ENCODE assay signal across 21 cellular contexts in genomic region chr12:39297946-39298345, GRCh38.
DNase-seq lines count a peak whose midpoint lies in the region; ATAC-seq and TF ChIP-seq lines count a peak whose summit lies in the region.
"Had no signal": no experiment of that assay in that cellular context is flagged by ENCODE, and none has a peak within 500 bp of the region (broad histone marks: within the 10 kb centered on the region; RNA-seq: fewer than 3 reads in every experiment).

No MANE protein-coding gene starts in this region.

- H3K36me3 Mint-ChIP-seq in nephron progenitor cell (ENCODE audit: low read depth), result peaks cover 21% of the 10 kb centered on the region

- H3K36me3 ChIP-seq in SK-N-SH (replicated peaks in 1 of 2; ENCODE audit: control insufficient read depth in 1 of 2, insufficient read depth in 2 of 2, low read length in 1 of 2), result peaks cover 4 to 18% of the 10 kb centered on the region in 2 experiments
- no peaks in the 10 kb centered on the region for H3K36me3 ChIP-seq in mesenchymal stem cell (ENCODE audit: control insufficient read depth in 1 of 2, insufficient read depth in 2 of 2, low read depth in 1 of 2, low read length in 2 of 2)
- H3K36me3 ChIP-seq: BLaER1 had no signal

- H3K27ac Mint-ChIP-seq in nephron progenitor cell, result peak overlapping the region; percentile 99
- H3K27ac Mint-ChIP-seq: B cell; CD4-positive, CD25-positive, alpha-beta regulatory T cell; CD8-positive, alpha-beta T cell had no signal

- no peak overlapping the region for H3K4me3 ChIP-seq in SK-N-SH (ENCODE audit: low read depth in 2 of 2, low read length in 1 of 2)
- no peak overlapping the region for H3K4me3 ChIP-seq in mesenchymal stem cell (ENCODE audit: insufficient read depth in 1 of 2, low read depth in 1 of 2, low read length in 2 of 2)
- H3K4me3 ChIP-seq: BLaER1, GM12878, GM23248 had no signal

- no peak overlapping the region for H3K9ac ChIP-seq in SK-N-SH
- H3K9ac ChIP-seq in mesenchymal stem cell (ENCODE audit: low read length), result no peak overlapping the region
- H3K9ac ChIP-seq: BLaER1, GM23248 had no signal

- H3K4me1 ChIP-seq in SK-N-SH (ENCODE audit: control insufficient read depth in 1 of 2, insufficient read depth in 2 of 2, low read depth in 1 of 2, low read length in 1 of 2) (peaks cover 0 to 26% of the 10 kb centered on the region in 2 experiments; a peak in 2 of 4 replicates), mesenchymal stem cell (ENCODE audit: control insufficient read depth, insufficient read depth, low read depth, low read length) (no peaks in the 10 kb centered on the region)
- H3K4me1 ChIP-seq: BLaER1 had no signal

- H3K27ac ChIP-seq in SK-N-SH (ENCODE audit: low read depth in 2 of 2, low read length in 1 of 2) (peak overlapping the region in 1 of 2 experiments; percentile 47; a peak in 1 of 4 replicates), mesenchymal stem cell (ENCODE audit: low read length, poor library complexity, severe bottlenecking) (no peak overlapping the region)
- H3K27ac ChIP-seq: 22Rv1, BLaER1, C4-2B, GM23248 had no signal

- H4K20me1 ChIP-seq in SK-N-SH (ENCODE audit: insufficient read depth), result no peaks in the 10 kb centered on the region
- H4K20me1 ChIP-seq: BLaER1 had no signal

- ATAC-seq in SK-N-SH treated with all-trans-retinoic acid at 6 μM for 48 hours, result no peak
- ATAC-seq: CD8-positive, alpha-beta T cell; GM12878 had no signal

- H3K4me2 ChIP-seq in SK-N-SH (no peak overlapping the region), mesenchymal stem cell (ENCODE audit: low read length, poor library complexity, severe bottlenecking) (no peak overlapping the region)
- H3K4me2 ChIP-seq: BLaER1 had no signal

- H2AFZ ChIP-seq in SK-N-SH (ENCODE audit: low read depth) (no peak overlapping the region), mesenchymal stem cell (ENCODE audit: low read depth, low read length) (no peak overlapping the region)
- H2AFZ ChIP-seq: GM23248 had no signal

- WGBS in SK-N-SH (ENCODE audit: low lambda C conversion rate), result 90% methylated on average over 1 of the region's 1 CpG
- 0% methylated on average over 1 of the region's 1 CpG for WGBS in mesenchymal stem cell

- H3K9me2 ChIP-seq in SK-N-SH, result no peaks in the 10 kb centered on the region

- no peaks in the 10 kb centered on the region for H3K9me3 ChIP-seq in SK-N-SH
- H3K9me3 ChIP-seq in mesenchymal stem cell (ENCODE audit: control insufficient read depth, low read length), result no peaks in the 10 kb centered on the region
- H3K9me3 ChIP-seq: BLaER1, Caco-2 had no signal

- no peaks in the 10 kb centered on the region for H3K27me3 ChIP-seq in SK-N-SH (ENCODE audit: insufficient read depth)
- H3K27me3 ChIP-seq in mesenchymal stem cell (ENCODE audit: control insufficient read depth in 1 of 2, insufficient read depth in 1 of 2, low read length in 2 of 2), result no peaks in the 10 kb centered on the region
- H3K27me3 ChIP-seq: BLaER1 had no signal

- no peak overlapping the region for H2BK12ac ChIP-seq in mesenchymal stem cell (ENCODE audit: low read length in 2 of 2)

- H4K8ac ChIP-seq in mesenchymal stem cell (ENCODE audit: low read length), result no peak overlapping the region

- no peak for TF ChIP-seq RAD21 in SK-N-SH (IDR thresholded peaks at IDR 0.05; ENCODE audit: low read length)

- H2BK120ac ChIP-seq in mesenchymal stem cell (ENCODE audit: low read depth, low read length), result no peak overlapping the region

- POLR2A ChIA-PET in SK-N-SH (lab: Yijun Ruan, JAX), result interaction anchor here (0.6 kb wide), 1 partner anchor 83 kb away, joined by 3 read pairs; no protein-coding TSS in a partner anchor
- POLR2A ChIA-PET in GM10248 (lab: Yijun Ruan, JAX), result no interaction called here

- H3K4me3 Mint-ChIP-seq in nephron progenitor cell, result peak overlapping the region; percentile 55
- H3K4me3 Mint-ChIP-seq: B cell; CD4-positive, CD25-positive, alpha-beta regulatory T cell; CD8-positive, alpha-beta T cell had no signal

- H3K9me3 Mint-ChIP-seq in nephron progenitor cell, result peaks cover 13% of the 10 kb centered on the region

- H3K4me1 Mint-ChIP-seq in nephron progenitor cell, result peaks cover 49% of the 10 kb centered on the region
- H3K4me1 Mint-ChIP-seq: B cell had no signal

- H2AK5ac ChIP-seq in mesenchymal stem cell (ENCODE audit: low read length, severe bottlenecking), result no peak overlapping the region

- no peak overlapping the region for H3K18ac ChIP-seq in mesenchymal stem cell (ENCODE audit: low read depth in 1 of 2, low read length in 2 of 2)

- H4K91ac ChIP-seq in mesenchymal stem cell (ENCODE audit: low read length), result no peak overlapping the region

- no peak for TF ChIP-seq EP300 in SK-N-SH (IDR thresholded peaks at IDR 0.05; ENCODE audit: borderline replicate concordance in 1 of 2, low read depth in 1 of 2, low read length in 1 of 2)

- no peak overlapping the region for H3K14ac ChIP-seq in mesenchymal stem cell (ENCODE audit: low read length in 2 of 2)

- DNase-seq in SK-N-SH, result no peak
- DNase-seq in mesenchymal stem cell, result peak; percentile 23
- peak; percentile 12 for DNase-seq in nephron progenitor cell
- DNase-seq in OCI-M2 (lab: John Stamatoyannopoulos, UW; ENCODE audit: unreplicated experiment), result no peak
- no peak for DNase-seq in GM10248 (ENCODE audit: extremely low spot score)
- DNase-seq in NCI-H774 (lab: John Stamatoyannopoulos, UW), result no peak
- DNase-seq in mucosa of gallbladder (ENCODE audit: low spot score), result no peak
- DNase-seq: Caco-2; CD4-positive, CD25-positive, alpha-beta regulatory T cell; CD8-positive, alpha-beta T cell; DMS153; DND-41; GM23248; H7; HCEC 1CT had no signal

- no peaks in the 10 kb centered on the region for H3K27me3 Mint-ChIP-seq in nephron progenitor cell (ENCODE audit: low read depth, poor library complexity)
- H3K27me3 Mint-ChIP-seq: B cell; CD4-positive, CD25-positive, alpha-beta regulatory T cell had no signal

- H3F3A ChIP-seq in SK-N-SH (replicated peaks; ENCODE audit: insufficient read depth), result no peaks in the 10 kb centered on the region

- H3K79me2 ChIP-seq in SK-N-SH (ENCODE audit: insufficient read depth), result no peaks in the 10 kb centered on the region

- no peak overlapping the region for H2BK5ac ChIP-seq in mesenchymal stem cell (ENCODE audit: low read depth, low read length, poor library complexity, severe bottlenecking)

- H3K79me1 ChIP-seq in mesenchymal stem cell (replicated peaks; ENCODE audit: low read length, poor library complexity, severe bottlenecking), result no peaks in the 10 kb centered on the region

- TF ChIP-seq CTCF in SK-N-SH (IDR thresholded peaks at IDR 0.05), result no peak
- no peak for TF ChIP-seq CTCF in nephron progenitor cell (IDR thresholded peaks at IDR 0.05)
- TF ChIP-seq CTCF in GM10248 (IDR thresholded peaks at IDR 0.05; ENCODE audit: control extremely low read depth, extremely low read depth, low read depth, missing control alignments), result no peak

- no peak overlapping the region for H3K23ac ChIP-seq in mesenchymal stem cell (ENCODE audit: low read length in 2 of 2)

- no peak overlapping the region for H3K4ac ChIP-seq in mesenchymal stem cell (ENCODE audit: low read depth in 1 of 2, low read length in 2 of 2)

- CTCF ChIA-PET in SK-N-SH (lab: Yijun Ruan, JAX), result interaction anchor here (1.1 kb wide), 1 partner anchor 25 kb away, joined by 5 read pairs; no protein-coding TSS in a partner anchor
- CTCF ChIA-PET in GM10248 (lab: Yijun Ruan, JAX), result interaction anchor here (1.0 to 3.2 kb wide), 4 partner anchors 11 to 25 kb away, joined by 3 to 12 read pairs (median 4); no protein-coding TSS in a partner anchor

- H2BK15ac ChIP-seq in mesenchymal stem cell (ENCODE audit: low read depth, poor library complexity, severe bottlenecking), result no peak overlapping the region

TF ChIP-seq in SK-N-SH, 30 proteins besides CTCF, POLR2A, EP300 and RAD21 (continues in another document):
- TF ChIP-seq ZBTB33 (IDR thresholded peaks at IDR 0.05; ENCODE audit: borderline replicate concordance, low read depth) (no peak), ELF1 (IDR thresholded peaks at IDR 0.05) (no peak), MAX (IDR thresholded peaks at IDR 0.05; ENCODE audit: low read depth) (no peak)

TF ChIP-seq in SK-N-SH treated with all-trans-retinoic acid at 6 μM for 48 hours, 23 proteins besides CTCF, POLR2A, EP300 and RAD21:
- TF ChIP-seq ZNF565 (CRISPR knock-in tag; conservative IDR thresholded peaks at IDR 0.05; ENCODE audit: low read depth) (no peak), SNAI2 (CRISPR knock-in tag; IDR thresholded peaks at IDR 0.05) (no peak), CSDC2 (CRISPR knock-in tag; IDR thresholded peaks at IDR 0.05) (no peak), GLIS3 (CRISPR knock-in tag; IDR thresholded peaks at IDR 0.05) (no peak), BACH2 (CRISPR knock-in tag; IDR thresholded peaks at IDR 0.05; ENCODE audit: borderline replicate concordance) (no peak), PPARA (CRISPR knock-in tag; IDR thresholded peaks at IDR 0.05; ENCODE audit: borderline replicate concordance) (no peak), OSR1 (CRISPR knock-in tag; IDR thresholded peaks at IDR 0.05) (no peak)

Comparison
In these comparisons a context has a peak if more than half of its experiments do, and no peak if none do; other contexts are left out.
1. DNase-seq: peak in mesenchymal stem cell (single experiment) and nephron progenitor cell (single experiment); none in SK-N-SH (single experiment), OCI-M2 (single experiment), GM10248 (single experiment), NCI-H774 (single experiment) and mucosa of gallbladder (single experiment).